8 cellular contexts compared by ENCODE assay signal in genomic region chr2:165877565-165878550, GRCh38.
A peak's percentile ranks its signal among the peaks of the same experiment; 100 is the strongest.
DNase-seq lines count a peak whose midpoint lies in the region; ATAC-seq and TF ChIP-seq lines count a peak whose summit lies in the region.

No MANE protein-coding gene starts in this region.

- H3K36me3 Mint-ChIP-seq in CD14-positive monocyte (peaks cover 16 to 21% of the 10 kb centered on the region in 2 donors), glutamatergic neuron (ENCODE audit: unreplicated experiment) (no peaks in the 10 kb centered on the region)

- 87% methylated on average over 6 of the region's 6 CpGs for WGBS in prostate gland

- intact Hi-C loops in CD14-positive monocyte (cut with micrococcal nuclease): loop anchor here in 1 of 2 donors (5.0 kb wide), 1 partner anchor 476 kb away; no protein-coding TSS in a partner anchor
- intact Hi-C loops in prostate gland (cut with DNase I): no loop called here

- no peaks in the 10 kb centered on the region for H3K9me3 ChIP-seq in adipocyte (ENCODE audit: control insufficient read depth, low read length)
- H3K9me3 ChIP-seq in prostate gland: no peaks in the 10 kb centered on the region

- ATAC-seq in GM19351 (IDR thresholded peaks at IDR 0.05; ENCODE audit: unreplicated experiment) (peak; percentile 60), HG03175 (IDR thresholded peaks at IDR 0.05; ENCODE audit: unreplicated experiment) (peak; percentile 45)

- H3K4me1 ChIP-seq in adipocyte (ENCODE audit: control insufficient read depth, insufficient read depth, low read length) (peaks cover 21% of the 10 kb centered on the region), prostate gland (replicated peaks) (no peaks in the 10 kb centered on the region)

- H3K27me3 ChIP-seq in adipocyte (replicated peaks; ENCODE audit: control insufficient read depth, insufficient read depth, low read length) (no peaks in the 10 kb centered on the region), prostate gland (replicated peaks; ENCODE audit: insufficient read depth) (no peaks in the 10 kb centered on the region)

- peak overlapping the region; percentile 69 to 90 (median 87) for H3K27ac Mint-ChIP-seq in CD14-positive monocyte
- no peak overlapping the region for H3K27ac Mint-ChIP-seq in glutamatergic neuron (ENCODE audit: unreplicated experiment)

- H3K4me1 Mint-ChIP-seq in CD14-positive monocyte: peaks cover 31% of the 10 kb centered on the region
- no peaks in the 10 kb centered on the region for H3K4me1 Mint-ChIP-seq in glutamatergic neuron (ENCODE audit: low read depth, unreplicated experiment)

- no peak overlapping the region for H3K27ac ChIP-seq in prostate gland

- H3K9ac ChIP-seq in adipocyte (ENCODE audit: low read length): no peak overlapping the region

- H3K9me3 Mint-ChIP-seq in CD14-positive monocyte (peaks cover 0 to 1% (median 0%) of the 10 kb centered on the region in 7 donors), glutamatergic neuron (ENCODE audit: unreplicated experiment) (no peaks in the 10 kb centered on the region)

- TF ChIP-seq CTCF in CD14-positive monocyte (IDR thresholded peaks at IDR 0.05) (no peak), glutamatergic neuron (IDR thresholded peaks at IDR 0.05; ENCODE audit: partially characterized antibody, unreplicated experiment) (no peak), prostate gland (IDR thresholded peaks at IDR 0.05) (no peak)

- H3K4me3 Mint-ChIP-seq in CD14-positive monocyte (peak overlapping the region in 1 of 2 donors; percentile 59), glutamatergic neuron (ENCODE audit: unreplicated experiment) (no peak overlapping the region)

- H3K36me3 ChIP-seq in adipocyte (ENCODE audit: control insufficient read depth, insufficient read depth, low read length, severe bottlenecking) (peaks cover 13% of the 10 kb centered on the region), prostate gland (no peaks in the 10 kb centered on the region)

- H3K27me3 Mint-ChIP-seq in CD14-positive monocyte (ENCODE audit: low read depth in 3 of 3) (no peaks in the 10 kb centered on the region), glutamatergic neuron (ENCODE audit: unreplicated experiment) (no peaks in the 10 kb centered on the region)

- TF ChIP-seq POLR2A in prostate gland (IDR thresholded peaks at IDR 0.05): no peak

- H3K4me3 ChIP-seq in adipocyte (ENCODE audit: low read length): no peak overlapping the region
- H3K4me3 ChIP-seq in prostate gland: no peak overlapping the region

- peak; percentile 61 for DNase-seq in CD14-positive monocyte (ENCODE audit: low spot score)
- DNase-seq in adipocyte (ENCODE audit: low read depth): peak; percentile 77
- no peak for DNase-seq in amygdala (lab: John Stamatoyannopoulos, UW)
- DNase-seq in glutamatergic neuron: no peak
- no peak for DNase-seq in prostate gland (ENCODE audit: low spot score)
- DNase-seq in HUDEP-2 (lab: John Stamatoyannopoulos, UW; ENCODE audit: unreplicated experiment in 76 of 76): no peak

Comparison
In these comparisons a context has a peak if more than half of its experiments do, and no peak if none do; other contexts are left out.
1. DNase-seq: peak in CD14-positive monocyte (single experiment) and adipocyte (single experiment); none in amygdala (0 of 56), glutamatergic neuron (single experiment), prostate gland (single experiment) and HUDEP-2 (0 of 76).